ENCODE assay signal across 12 cellular contexts in genomic region chr22:38461057-38461413, GRCh38. TPM values are rescaled to one million over a fixed set of nuclear protein-coding genes. Genes with fewer than 3 reads are reported as not detected.
DNase-seq lines count a peak whose midpoint lies in the region; ATAC-seq, FAIRE-seq and TF ChIP-seq lines count a peak whose summit lies in the region.
"Had no signal": no experiment of that assay in that cellular context is flagged by ENCODE, and none has a peak within 500 bp of the region (broad histone marks: within the 10 kb centered on the region; RNA-seq: fewer than 3 reads in every experiment).

No MANE protein-coding gene starts in this region.

- BruUV-seq in K562 (replicated peaks; lab: Mats Ljungman, UMichigan): no TSS peak

- H3K4me2 ChIP-seq in K562 (ENCODE audit: insufficient read depth, low read length): peak overlapping the region; percentile 55; the same call in 1 of the 2 replicates

- peak overlapping the region; percentile 11; the same call in 1 of the 2 replicates for H3K4me3 ChIP-seq in K562
- H3K4me3 ChIP-seq in kidney (ENCODE audit: low read length in 2 of 2): peak overlapping the region in 1 of 2 donors; percentile 19
- H3K4me3 ChIP-seq in thoracic aorta: peak overlapping the region; percentile 53

- no peaks in the 10 kb centered on the region for H3K27me3 ChIP-seq in K562 (ENCODE audit: control insufficient read depth in 2 of 2, insufficient read depth in 2 of 2, low read length in 2 of 2)
- no peaks in the 10 kb centered on the region for H3K27me3 ChIP-seq in thoracic aorta (replicated peaks; ENCODE audit: insufficient read depth)

- H3K27me3 Mint-ChIP-seq in activated CD8-positive, alpha-beta memory T cell treated with anti-CD3 and anti-CD28 coated beads, Interleukin-2, amount 10 ng/mL, durations not matched to agents 7 days and 5 days: peaks cover 85% of the 10 kb centered on the region

- no peak for DNase-seq in activated CD8-positive, alpha-beta memory T cell treated with anti-CD3 and anti-CD28 coated beads, Interleukin-2, amount 10 ng/mL, durations not matched to agents 7 days and 5 days
- DNase-seq in activated CD8-positive, alpha-beta memory T cell treated with anti-CD3 and anti-CD28 coated beads, Interleukin-2, amount 50 U/mL, for 48 hours: no peak
- DNase-seq in K562 (ENCODE audit: extremely low read depth in 1 of 4, low spot score in 3 of 4) (no peak), kidney (peak; percentile 30), thoracic aorta (ENCODE audit: low spot score) (no peak), mucosa of gallbladder (ENCODE audit: low spot score) (no peak)
- DNase-seq: activated CD4-positive, CD25-positive, alpha-beta regulatory T cell treated with anti-CD3 and anti-CD28 coated beads, Interleukin-2, amount 50 U/mL, for 72 hours had no signal

- H3K9ac ChIP-seq in K562 (ENCODE audit: insufficient read depth in 1 of 2, low read depth in 2 of 2, low read length in 2 of 2): peak overlapping the region in 1 of 2 experiments; percentile 70; a peak in 2 of 4 replicates
- peak overlapping the region in 1 of 2 donors; percentile 26 for H3K9ac ChIP-seq in kidney (ENCODE audit: low read length in 2 of 2)

- FAIRE-seq in K562 (lab: Jason Lieb, UNC): no peak
- no peak for FAIRE-seq in kidney (lab: Jason Lieb, UNC)

- no peaks in the 10 kb centered on the region for H3K9me3 Mint-ChIP-seq in activated CD8-positive, alpha-beta memory T cell treated with anti-CD3 and anti-CD28 coated beads, Interleukin-2, amount 10 ng/mL, durations not matched to agents 7 days and 5 days (ENCODE audit: low read depth)

- TF ChIP-seq CTCF in K562 (IDR thresholded peaks at IDR 0.05 in 2 of 3, conservative IDR thresholded peaks at IDR 0.05 in 1 of 3; ENCODE audit: insufficient read depth in 2 of 3, low read depth in 1 of 3, low read length in 3 of 3) (no peak), kidney (IDR thresholded peaks at IDR 0.05; ENCODE audit: borderline replicate concordance, extremely low read depth, insufficient read depth) (no peak), thoracic aorta (IDR thresholded peaks at IDR 0.05) (no peak)

- CTCF ChIA-PET in activated CD8-positive, alpha-beta memory T cell treated with anti-CD3 and anti-CD28 coated beads, Interleukin-2, amount 10 ng/mL, durations not matched to agents 7 days and 5 days (lab: Charles Lee): interaction anchor here (1.0 kb wide), 1 partner anchor 13 kb away, joined by 3 read pairs; no protein-coding TSS in a partner anchor
- CTCF ChIA-PET in K562 (lab: Yijun Ruan, JAX; ENCODE audit: low intra/inter-chr PET ratio): no interaction called here

- no peak for TF ChIP-seq EP300 in K562 (IDR thresholded peaks at IDR 0.05; ENCODE audit: low read length)

- H3K36me3 ChIP-seq in K562 (ENCODE audit: control insufficient read depth, insufficient read depth, low read length) (no peaks in the 10 kb centered on the region), kidney (ENCODE audit: control insufficient read depth in 1 of 2, insufficient read depth in 2 of 2, low read length in 2 of 2) (no peaks in the 10 kb centered on the region), thoracic aorta (no peaks in the 10 kb centered on the region)

- TF ChIP-seq RAD21 in K562 (CRISPR knock-in tag; conservative IDR thresholded peaks at IDR 0.05 in 1 of 2, IDR thresholded peaks at IDR 0.05 in 1 of 2): no peak

- no peaks in the 10 kb centered on the region for H3K9me1 ChIP-seq in K562 (ENCODE audit: control insufficient read depth, insufficient read depth, low read length)

- intact Hi-C loops in K562 (cut with micrococcal nuclease): no loop called here
- intact Hi-C loops in kidney (cut with DNase I): no loop called here

- H3K9me3 ChIP-seq in K562 (replicated peaks; ENCODE audit: control insufficient read depth, insufficient read depth, low read depth, low read length) (no peaks in the 10 kb centered on the region), kidney (ENCODE audit: control insufficient read depth in 1 of 2, low read length in 2 of 2) (no peaks in the 10 kb centered on the region), thoracic aorta (no peaks in the 10 kb centered on the region)

- in situ Hi-C loops in K562 (cut with MboI): no loop called here

- 34% methylated on average over 9 of the region's 9 CpGs for WGBS in K562 (ENCODE audit: insufficient coverage, low coverage, missing lambda C conversion rate)

- no peak overlapping the region for H3K4me3 Mint-ChIP-seq in activated CD8-positive, alpha-beta memory T cell treated with anti-CD3 and anti-CD28 coated beads, Interleukin-2, amount 10 ng/mL, durations not matched to agents 7 days and 5 days

- POLR2A ChIA-PET in K562 (lab: Yijun Ruan, JAX): interaction anchor here (0.5 kb wide), 1 partner anchor 63 kb away, joined by 3 read pairs; no protein-coding TSS in a partner anchor

- no peak for TF ChIP-seq POLR2A in K562 (conservative IDR thresholded peaks at IDR 0.05)

- no peaks in the 10 kb centered on the region for H3K79me2 ChIP-seq in K562 (ENCODE audit: control insufficient read depth, insufficient read depth, low read length)

- ATAC-seq in activated CD8-positive, alpha-beta memory T cell treated with anti-CD3 and anti-CD28 coated beads, Interleukin-2, amount 10 ng/mL, durations not matched to agents 7 days and 5 days: peak; percentile 17
- ATAC-seq in K562: no peak; the same call in 2 of the 3 replicates
- ATAC-seq in thoracic aorta (ENCODE audit: insufficient number of reproducible peaks, low FRiP score, low read depth): no peak
- no peak for ATAC-seq in GM18519 (IDR thresholded peaks at IDR 0.05; ENCODE audit: low FRiP score, unreplicated experiment)
- ATAC-seq in HG02571 (IDR thresholded peaks at IDR 0.05; ENCODE audit: unreplicated experiment): no peak

- H3K27ac Mint-ChIP-seq in activated CD8-positive, alpha-beta memory T cell treated with anti-CD3 and anti-CD28 coated beads, Interleukin-2, amount 10 ng/mL, durations not matched to agents 7 days and 5 days: no peak overlapping the region

- H3K4me1 ChIP-seq in K562 (replicated peaks in 1 of 2; ENCODE audit: control insufficient read depth in 2 of 2, insufficient read depth in 2 of 2, low read length in 2 of 2): peaks cover 14 to 34% of the 10 kb centered on the region in 2 experiments; a peak in 4 of 5 replicates
- no peaks in the 10 kb centered on the region for H3K4me1 ChIP-seq in kidney (ENCODE audit: control insufficient read depth in 1 of 2, insufficient read depth in 1 of 2, low read depth in 1 of 2, low read length in 2 of 2)
- H3K4me1 ChIP-seq in thoracic aorta (ENCODE audit: control insufficient read depth in 1 of 2, low read depth in 2 of 2): peaks cover 0 to 14% of the 10 kb centered on the region in 2 donors

- H3K27ac ChIP-seq in K562 (ENCODE audit: extremely low read depth, low read depth, low read length): no peak overlapping the region
- H3K27ac ChIP-seq in kidney (ENCODE audit: low read depth in 2 of 2, low read length in 2 of 2): no peak overlapping the region
- H3K27ac ChIP-seq in thoracic aorta: no peak overlapping the region
- H3K27ac ChIP-seq: RWPE1 had no signal

- H3K36me3 Mint-ChIP-seq in activated CD8-positive, alpha-beta memory T cell treated with anti-CD3 and anti-CD28 coated beads, Interleukin-2, amount 10 ng/mL, durations not matched to agents 7 days and 5 days: no peaks in the 10 kb centered on the region

- H3K4me1 Mint-ChIP-seq in activated CD8-positive, alpha-beta memory T cell treated with anti-CD3 and anti-CD28 coated beads, Interleukin-2, amount 10 ng/mL, durations not matched to agents 7 days and 5 days: peaks cover 6% of the 10 kb centered on the region

- H2AFZ ChIP-seq in K562 (ENCODE audit: low read depth, low read length): peak overlapping the region; percentile 82

- no peaks in the 10 kb centered on the region for H4K20me1 ChIP-seq in K562 (replicated peaks; ENCODE audit: control insufficient read depth, insufficient read depth, low read length)

RNA-seq across cellular contexts. Expression of gene KCNJ4, which starts 6.0 kb away (rescaled TPM):
- total RNA-seq in activated CD8-positive, alpha-beta memory T cell treated with anti-CD3 and anti-CD28 coated beads, Interleukin-2, amount 10 ng/mL, durations not matched to agents 7 days and 5 days: not detected
- 0.23 TPM in 1 of 2 replicates, not detected in the other for total RNA-seq in K562 (2011; cell fraction: chromatin; rRNA removed; ENCODE audit: low replicate concordance)
- 0.26 and 0.33 TPM in 2 replicates for total RNA-seq in K562 (2011; cell fraction: nucleolus; rRNA removed)
- not detected in 2 replicates for total RNA-seq in K562 (2011; cell fraction: nucleoplasm; rRNA removed)
- total RNA-seq in K562 (2014; rRNA removed) (0.09 and 0.41 TPM in 2 replicates), K562 (2014; rRNA removed; fragmentation: Illumina TruSeq; extraction: Trizol) (not detected in 2 replicates), K562 (2015; rRNA removed; fragmentation: Illumina TruSeq; extraction: Trizol) (not detected in 2 replicates), K562 (2021) (0.13 and 0.55 TPM in 2 replicates), kidney (0.13 TPM), thoracic aorta (not detected), mucosa of gallbladder (not detected)
- polyA plus RNA-seq in K562 (2011; rRNA removed) (0.07 and 0.18 TPM in 2 replicates), K562 (2014; fragmentation: Illumina TruSeq; extraction: Trizol) (0.07 and 0.28 TPM in 2 replicates), K562 (2014; fragmentation: Nextera tagmentation; extraction: Ambion mirVana) (not detected), K562 (2014; rRNA removed) (0.20 and 0.27 TPM in 2 replicates), kidney (ENCODE audit: insufficient read depth, low read depth, low replicate concordance) (not detected)
- 0.13 and 0.24 TPM in 2 replicates for polyA plus RNA-seq in K562 (2011; cell fraction: cytosol; rRNA removed)
- polyA plus RNA-seq in K562 (2011; cell fraction: nucleus; rRNA removed): 0.10 TPM in 2 replicates
- polyA plus RNA-seq in K562 (2012): 0.07 and 0.15 TPM in 2 replicates
- polyA minus RNA-seq in K562 (2011; rRNA and poly(A)+ RNA removed): 0.09 TPM in 1 of 2 replicates, not detected in the other
- 0.38 TPM in 1 of 2 replicates, not detected in the other for polyA minus RNA-seq in K562 (2011; cell fraction: cytosol; rRNA and poly(A)+ RNA removed)
- 0.22 TPM in 1 of 2 replicates, not detected in the other for polyA minus RNA-seq in K562 (2011; cell fraction: nucleus; rRNA and poly(A)+ RNA removed)
- total RNA-seq: mononuclear cell had no signal
- polyA plus RNA-seq: AG04450 had no signal

RNA-seq across cellular contexts. Expression of gene KDELR3, which starts 6.9 kb away (rescaled TPM):
- total RNA-seq in activated CD8-positive, alpha-beta memory T cell treated with anti-CD3 and anti-CD28 coated beads, Interleukin-2, amount 10 ng/mL, durations not matched to agents 7 days and 5 days: 1 to 10 TPM in 1 of 2 experiments, under 1 TPM in 1; 0.23 to 1.2 TPM
- 28.0 and 28.7 TPM in 2 replicates for total RNA-seq in K562 (2011; cell fraction: chromatin; rRNA removed; ENCODE audit: low replicate concordance)
- 33.2 and 33.5 TPM in 2 replicates for total RNA-seq in K562 (2011; cell fraction: nucleolus; rRNA removed)
- total RNA-seq in K562 (2011; cell fraction: nucleoplasm; rRNA removed): 37.2 and 51.0 TPM in 2 replicates
- total RNA-seq in K562 (2014; rRNA removed) (8.8 and 10.9 TPM in 2 replicates), K562 (2014; rRNA removed; fragmentation: Illumina TruSeq; extraction: Trizol) (9.6 and 10.8 TPM in 2 replicates), K562 (2015; rRNA removed; fragmentation: Illumina TruSeq; extraction: Trizol) (7.1 and 7.4 TPM in 2 replicates), K562 (2021) (10.6 and 12.2 TPM in 2 replicates), kidney (16.7 TPM), thoracic aorta (10 to 100 TPM; 16.8 to 52.9 TPM), mucosa of gallbladder (22.8 TPM)
- polyA plus RNA-seq in K562 (2011; rRNA removed) (44.8 and 49.1 TPM in 2 replicates), K562 (2014; fragmentation: Illumina TruSeq; extraction: Trizol) (18.7 and 23.6 TPM in 2 replicates), K562 (2014; fragmentation: Nextera tagmentation; extraction: Ambion mirVana) (1 to 10 TPM; 7.6 to 8.5 TPM), K562 (2014; rRNA removed) (13.7 and 19.7 TPM in 2 replicates), kidney (ENCODE audit: insufficient read depth, low read depth, low replicate concordance) (11.4 TPM)
- 32.6 and 47.4 TPM in 2 replicates for polyA plus RNA-seq in K562 (2011; cell fraction: cytosol; rRNA removed)
- 8.3 and 16.8 TPM in 2 replicates for polyA plus RNA-seq in K562 (2011; cell fraction: nucleus; rRNA removed)
- 11.4 and 20.4 TPM in 2 replicates for polyA plus RNA-seq in K562 (2012)
- 21.7 and 25.7 TPM in 2 replicates for polyA minus RNA-seq in K562 (2011; rRNA and poly(A)+ RNA removed)
- 8.5 and 11.5 TPM in 2 replicates for polyA minus RNA-seq in K562 (2011; cell fraction: cytosol; rRNA and poly(A)+ RNA removed)
- polyA minus RNA-seq in K562 (2011; cell fraction: nucleus; rRNA and poly(A)+ RNA removed): 4.0 and 8.4 TPM in 2 replicates
- total RNA-seq: mononuclear cell had no signal

RNA-seq across cellular contexts. Expression of gene DDX17, which starts 45.1 kb away (rescaled TPM):
- 100 to 1,000 TPM; 452 to 527 TPM for total RNA-seq in activated CD8-positive, alpha-beta memory T cell treated with anti-CD3 and anti-CD28 coated beads, Interleukin-2, amount 10 ng/mL, durations not matched to agents 7 days and 5 days
- total RNA-seq in K562 (2011; cell fraction: chromatin; rRNA removed; ENCODE audit: low replicate concordance): 606 and 912 TPM in 2 replicates
- 357 and 403 TPM in 2 replicates for total RNA-seq in K562 (2011; cell fraction: nucleolus; rRNA removed)
- 494 and 663 TPM in 2 replicates for total RNA-seq in K562 (2011; cell fraction: nucleoplasm; rRNA removed)
- total RNA-seq in K562 (2014; rRNA removed): 330 and 355 TPM in 2 replicates
- 165 and 171 TPM in 2 replicates for total RNA-seq in K562 (2014; rRNA removed; fragmentation: Illumina TruSeq; extraction: Trizol)
- 182 and 189 TPM in 2 replicates for total RNA-seq in K562 (2015; rRNA removed; fragmentation: Illumina TruSeq; extraction: Trizol)
- 216 and 224 TPM in 2 replicates for total RNA-seq in K562 (2021)
- polyA plus RNA-seq in K562 (2011; rRNA removed): 421 and 553 TPM in 2 replicates
- polyA plus RNA-seq in K562 (2011; cell fraction: cytosol; rRNA removed): 303 and 320 TPM in 2 replicates
- 1,663 and 2,084 TPM in 2 replicates for polyA plus RNA-seq in K562 (2011; cell fraction: nucleus; rRNA removed)
- polyA plus RNA-seq in K562 (2012): 105 and 137 TPM in 2 replicates
- polyA plus RNA-seq in K562 (2014; fragmentation: Illumina TruSeq; extraction: Trizol): 160 and 185 TPM in 2 replicates
- polyA plus RNA-seq in K562 (2014; fragmentation: Nextera tagmentation; extraction: Ambion mirVana): 10 to 100 TPM; 17.6 to 66.9 TPM
- polyA plus RNA-seq in K562 (2014; rRNA removed): 252 and 270 TPM in 2 replicates
- 387 and 408 TPM in 2 replicates for polyA minus RNA-seq in K562 (2011; rRNA and poly(A)+ RNA removed)
- 127 and 132 TPM in 2 replicates for polyA minus RNA-seq in K562 (2011; cell fraction: cytosol; rRNA and poly(A)+ RNA removed)
- 457 and 507 TPM in 2 replicates for polyA minus RNA-seq in K562 (2011; cell fraction: nucleus; rRNA and poly(A)+ RNA removed)
- 509 TPM for total RNA-seq in kidney
- 133 TPM for polyA plus RNA-seq in kidney (ENCODE audit: insufficient read depth, low read depth, low replicate concordance)
- 100 to 1,000 TPM; 663 to 682 TPM for total RNA-seq in thoracic aorta
- total RNA-seq in mucosa of gallbladder: 535 TPM
